In genomic region chr21:38795475-38795874, GRCh38 we compare ENCODE assay signal across 19 cellular contexts. TPM values are rescaled to one million over a fixed set of nuclear protein-coding genes. Genes with fewer than 3 reads are reported as not detected.
DNase-seq lines count a peak whose midpoint lies in the region; ATAC-seq, FAIRE-seq and TF ChIP-seq lines count a peak whose summit lies in the region.
"Had no signal": no experiment of that assay in that cellular context is flagged by ENCODE, and none has a peak within 500 bp of the region (broad histone marks: within the 10 kb centered on the region; RNA-seq: fewer than 3 reads in every experiment).

No MANE protein-coding gene starts in this region.

- H3K4me3 ChIP-seq in BLaER1 (no peak overlapping the region), PC-3 (ENCODE audit: low read length) (no peak overlapping the region), kidney (ENCODE audit: low read length in 2 of 2) (no peak overlapping the region), neuronal stem cell (ENCODE audit: low read length in 2 of 2) (no peak overlapping the region)
- H3K4me3 ChIP-seq: SJCRH30 had no signal

- H3K4me2 ChIP-seq in BLaER1 (peak overlapping the region; percentile 61), PC-3 (ENCODE audit: low read length) (no peak overlapping the region), neuronal stem cell (ENCODE audit: insufficient read depth, low read length, poor library complexity, severe bottlenecking) (no peak overlapping the region)

- no peak overlapping the region for H2BK15ac ChIP-seq in neuronal stem cell (ENCODE audit: low read length)

- H4K20me1 ChIP-seq in BLaER1 (no peaks in the 10 kb centered on the region), PC-3 (ENCODE audit: low read length) (no peaks in the 10 kb centered on the region)

- no peak for FAIRE-seq in kidney (lab: Jason Lieb, UNC)

- no peak overlapping the region for H3K27ac Mint-ChIP-seq in HFFc6
- H3K27ac Mint-ChIP-seq: CD8-positive, alpha-beta memory T cell; H9; IgD-negative memory B cell had no signal

- H3K27me3 Mint-ChIP-seq in HFFc6 (ENCODE audit: insufficient read depth), result peaks cover 2% of the 10 kb centered on the region

- no peak overlapping the region for H3K9ac ChIP-seq in BLaER1
- H3K9ac ChIP-seq in PC-3 (ENCODE audit: low read length), result peak overlapping the region; percentile 40; the same call in 1 of the 2 replicates
- no peak overlapping the region for H3K9ac ChIP-seq in kidney (ENCODE audit: low read length in 2 of 2)
- H3K9ac ChIP-seq in neuronal stem cell (ENCODE audit: low read depth, low read length, poor library complexity), result no peak overlapping the region

- 0 out of 2 replicates have a peak overlapping the region, but pooled peaks have one; percentile 25 for H3K27ac ChIP-seq in BLaER1
- no peak overlapping the region for H3K27ac ChIP-seq in PC-3 (ENCODE audit: low read length)
- no peak overlapping the region for H3K27ac ChIP-seq in kidney (ENCODE audit: low read depth in 2 of 2, low read length in 2 of 2)
- no peak overlapping the region for H3K27ac ChIP-seq in neuronal stem cell (replicated peaks; ENCODE audit: low read length)
- H3K27ac ChIP-seq: HL-60, SJCRH30 had no signal

- no peak overlapping the region for H3K23ac ChIP-seq in neuronal stem cell (ENCODE audit: low read depth, low read length, poor library complexity)

- no peak overlapping the region for H2BK120ac ChIP-seq in neuronal stem cell (ENCODE audit: low read depth, low read length)

- WGBS in neuronal stem cell (ENCODE audit: extremely low coverage in 2 of 2, insufficient read length in 2 of 2, insufficient replicate concordance in 1 of 2), 2 donors, result no CpG with 5 or more reads among the region's 8 CpGs

- peaks cover 48% of the 10 kb centered on the region for H3K4me1 ChIP-seq in BLaER1
- H3K4me1 ChIP-seq in PC-3 (ENCODE audit: insufficient read depth, low read length), result peaks cover 55% of the 10 kb centered on the region
- H3K4me1 ChIP-seq in kidney (ENCODE audit: control insufficient read depth in 1 of 2, insufficient read depth in 1 of 2, low read depth in 1 of 2, low read length in 2 of 2), result peaks cover 0 to 3% of the 10 kb centered on the region in 2 donors
- H3K4me1 ChIP-seq in neuronal stem cell (ENCODE audit: control insufficient read depth in 2 of 2, insufficient read depth in 1 of 2, low read depth in 1 of 2, low read length in 2 of 2), result peaks cover 0 to 7% of the 10 kb centered on the region in 2 donors

- no peaks in the 10 kb centered on the region for H3K9me3 Mint-ChIP-seq in HFFc6
- H3K9me3 Mint-ChIP-seq: CD8-positive, alpha-beta memory T cell; H9; IgD-negative memory B cell had no signal

- H3K27me3 ChIP-seq in BLaER1, result no peaks in the 10 kb centered on the region
- no peaks in the 10 kb centered on the region for H3K27me3 ChIP-seq in PC-3 (ENCODE audit: low read length)
- no peaks in the 10 kb centered on the region for H3K27me3 ChIP-seq in neuronal stem cell (ENCODE audit: control insufficient read depth in 3 of 3, insufficient read depth in 3 of 3, low read depth in 1 of 3, low read length in 3 of 3)
- H3K27me3 ChIP-seq: SJCRH30 had no signal

- H3K4ac ChIP-seq in neuronal stem cell (ENCODE audit: low read length), result no peak overlapping the region

- no peaks in the 10 kb centered on the region for H3K36me3 ChIP-seq in BLaER1
- no peaks in the 10 kb centered on the region for H3K36me3 ChIP-seq in PC-3 (ENCODE audit: low read depth, low read length)
- H3K36me3 ChIP-seq in kidney (ENCODE audit: control insufficient read depth in 1 of 2, insufficient read depth in 2 of 2, low read length in 2 of 2), result no peaks in the 10 kb centered on the region
- H3K36me3 ChIP-seq in neuronal stem cell (replicated peaks in 1 of 2; ENCODE audit: control insufficient read depth in 2 of 2, insufficient read depth in 2 of 2, low read length in 2 of 2), result no peaks in the 10 kb centered on the region
- H3K36me3 ChIP-seq: SJCRH30 had no signal

- intact Hi-C loops in PC-3 (cut with micrococcal nuclease) (no loop called here), kidney (cut with DNase I) (no loop called here)

- no peak overlapping the region for H2BK5ac ChIP-seq in neuronal stem cell (ENCODE audit: low read length)

- peaks cover 8% of the 10 kb centered on the region for H3F3A ChIP-seq in PC-3 (ENCODE audit: low read length, unreplicated experiment)

- 0 out of 2 replicates have a peak, but pooled peaks cover 8% of the 10 kb centered on the region for H3K9me3 ChIP-seq in BLaER1
- H3K9me3 ChIP-seq in PC-3 (ENCODE audit: low read length), result no peaks in the 10 kb centered on the region
- no peaks in the 10 kb centered on the region for H3K9me3 ChIP-seq in kidney (ENCODE audit: control insufficient read depth in 1 of 2, low read length in 2 of 2)
- H3K9me3 ChIP-seq in neuronal stem cell (replicated peaks in 1 of 2; ENCODE audit: control insufficient read depth in 2 of 2, insufficient read depth in 1 of 2, low read depth in 1 of 2, low read length in 2 of 2), result peaks cover 0 to 4% of the 10 kb centered on the region in 2 donors
- H3K9me3 ChIP-seq: SJCRH30 had no signal

- no peak overlapping the region for H3K4me3 Mint-ChIP-seq in HFFc6
- H3K4me3 Mint-ChIP-seq: CD8-positive, alpha-beta memory T cell; IgD-negative memory B cell had no signal

- no peak overlapping the region for H2AK5ac ChIP-seq in neuronal stem cell (ENCODE audit: low read depth, low read length)

- CTCF ChIA-PET in PC-3 (lab: Charles Lee), result no interaction called here

- no peak overlapping the region for H2BK12ac ChIP-seq in neuronal stem cell (ENCODE audit: low read length)

- H3K79me1 ChIP-seq in neuronal stem cell (ENCODE audit: low read depth, low read length), result no peaks in the 10 kb centered on the region

- DNase-seq in PC-3 (no peak), kidney (peak; percentile 51), neuronal stem cell (ENCODE audit: low spot score) (no peak), dermis blood vessel endothelial cell (no peak), HFFc6 (no peak)
- no peak for DNase-seq in stimulated activated CD4-positive, alpha-beta T cell treated with anti-CD3 and anti-CD28 coated beads, Interleukin-1b, Interleukin-23, amount 100 ng/mL, for 48 hours
- DNase-seq: C1 segment of cervical spinal cord; CD8-positive, alpha-beta memory T cell; H9; MM.1S; NCI-H1092 treated with DMSO at 0.1 percent for 48 hours; NCI-H146; NCI-H2081 treated with DMSO at 0.1 percent for 48 hours; NCI-H748 treated with DMSO at 0.1 percent for 48 hours; NK-92 treated with Interleukin-12 subunit alpha and Interleukin-12 subunit beta, amount 100 ng/mL, for 24 hours; SJCRH30 had no signal

- ATAC-seq in PC-3, result no peak

- peak overlapping the region; percentile 79 for H4K91ac ChIP-seq in neuronal stem cell (ENCODE audit: low read depth, low read length, poor library complexity)

- H3K4me1 Mint-ChIP-seq in HFFc6 (ENCODE audit: low read depth), result peaks cover 47% of the 10 kb centered on the region
- H3K4me1 Mint-ChIP-seq: CD8-positive, alpha-beta memory T cell; IgD-negative memory B cell had no signal

- no peaks in the 10 kb centered on the region for H3K79me2 ChIP-seq in PC-3 (ENCODE audit: low read length)

- no peak overlapping the region for H4K8ac ChIP-seq in neuronal stem cell (ENCODE audit: low read depth, low read length)

- peak overlapping the region; percentile 35 for H3K18ac ChIP-seq in neuronal stem cell (ENCODE audit: low read length)

- H2AFZ ChIP-seq in PC-3 (ENCODE audit: low read length) (no peak overlapping the region), neuronal stem cell (ENCODE audit: low read length) (no peak overlapping the region)

- POLR2A ChIA-PET in PC-3 (lab: Charles Lee; ENCODE audit: unreplicated experiment), result interaction anchor here (0.9 kb wide), 1 partner anchor 12 kb away, joined by 3 read pairs; no protein-coding TSS in a partner anchor

- H3K36me3 Mint-ChIP-seq in HFFc6 (ENCODE audit: low read depth), result no peaks in the 10 kb centered on the region
- H3K36me3 Mint-ChIP-seq: CD8-positive, alpha-beta memory T cell; IgD-negative memory B cell had no signal

- no peaks in the 10 kb centered on the region for H3K9me2 ChIP-seq in PC-3 (replicated peaks; ENCODE audit: low read length)

- peak overlapping the region; percentile 41 for H3K14ac ChIP-seq in neuronal stem cell (ENCODE audit: low read length)

- no TSS peak for BruUV-seq in PC-3 (replicated peaks; lab: Mats Ljungman, UMichigan)

- no peak for TF ChIP-seq CTCF in PC-3 (conservative IDR thresholded peaks at IDR 0.05; ENCODE audit: low read depth, low read length)
- no peak for TF ChIP-seq CTCF in kidney (IDR thresholded peaks at IDR 0.05; ENCODE audit: borderline replicate concordance, extremely low read depth, insufficient read depth)
- no peak for TF ChIP-seq CTCF in HFFc6 (IDR thresholded peaks at IDR 0.05)

RNA-seq across cellular contexts. Expression of gene ETS2, which starts 10.3 kb away (rescaled TPM):
- total RNA-seq in PC-3 (2014; rRNA removed) (127 and 146 TPM in 2 replicates), kidney (178 TPM), dermis blood vessel endothelial cell (26.2 and 30.1 TPM in 2 replicates)
- polyA plus RNA-seq in kidney (ENCODE audit: insufficient read depth, low read depth, low replicate concordance), result 43.1 TPM
- 16.6 TPM for polyA plus RNA-seq in neuronal stem cell (2013, experiment 1 of 2)
- polyA plus RNA-seq in neuronal stem cell (2013, experiment 2 of 2), result 16.6 TPM
- total RNA-seq in HFFc6 (2021; fragmentation: NEBNext Ultra II Directional; extraction: Animal tissue kit (Norgen Biotek cat#: 25700)), result 10 to 100 TPM; 23.2 to 33.3 (median 29.0) TPM
